Comparison of ENCODE assay signal across 14 cellular contexts in genomic region chr10:86645111-86645445, GRCh38. TPM values are rescaled to one million over a fixed set of nuclear protein-coding genes. Genes with fewer than 3 reads are reported as not detected.
"Had no signal": no experiment of that assay in that cellular context is flagged by ENCODE, and none has a peak within 500 bp of the region (broad histone marks: within the 10 kb centered on the region; RNA-seq: fewer than 3 reads in every experiment).

No MANE protein-coding gene starts in this region.

- H3K36me3 Mint-ChIP-seq: activated naive CD8-positive, alpha-beta T cell treated with anti-CD3 and anti-CD28 coated beads for 36 hours had no signal

- H3K27me3 ChIP-seq: brain microvascular endothelial cell had no signal

- H3K9me3 ChIP-seq: mucosa of descending colon had no signal

- H3K27ac Mint-ChIP-seq: activated naive CD8-positive, alpha-beta T cell treated with anti-CD3 and anti-CD28 coated beads for 36 hours; immature natural killer cell; naive thymus-derived CD8-positive, alpha-beta T cell; T-helper 17 cell had no signal

- ATAC-seq: left cardiac atrium; mucosa of descending colon; naive thymus-derived CD8-positive, alpha-beta T cell; T-helper 17 cell had no signal

- H3K27ac ChIP-seq: brain microvascular endothelial cell had no signal

- H3K4me3 ChIP-seq: mucosa of descending colon had no signal

- H3K36me3 ChIP-seq: brain microvascular endothelial cell had no signal

- H3K4me3 Mint-ChIP-seq: activated naive CD8-positive, alpha-beta T cell treated with anti-CD3 and anti-CD28 coated beads for 36 hours; immature natural killer cell; naive thymus-derived CD8-positive, alpha-beta T cell; T-helper 17 cell had no signal

- DNase-seq: activated gamma-delta T cell treated with Interleukin-2 at 50 U/mL for 16 hours; activated naive CD8-positive, alpha-beta T cell treated with anti-CD3 and anti-CD28 coated beads for 36 hours; cerebellar nuclear complex; dermis blood vessel endothelial cell; erythroblast; immature natural killer cell; left cardiac atrium; mucosa of descending colon; occipital lobe; T-helper 17 cell had no signal

RNA-seq across cellular contexts. Expression of gene OPN4, which starts 9.3 kb away (rescaled TPM):
- total RNA-seq: activated naive CD8-positive, alpha-beta T cell treated with anti-CD3 and anti-CD28 coated beads for 36 hours; dermis blood vessel endothelial cell; lung microvascular endothelial cell; naive thymus-derived CD8-positive, alpha-beta T cell; occipital lobe; pulmonary artery endothelial cell; T-helper 17 cell had no signal
- polyA plus RNA-seq: immature natural killer cell; naive thymus-derived CD8-positive, alpha-beta T cell had no signal

RNA-seq across cellular contexts. Expression of gene LDB3, which starts 23.2 kb away (rescaled TPM):
- total RNA-seq: dermis blood vessel endothelial cell, lung microvascular endothelial cell, pulmonary artery endothelial cell, T-helper 17 cell had no signal
- polyA plus RNA-seq: naive thymus-derived CD8-positive, alpha-beta T cell had no signal
